ENCODE assay signal across 20 cellular contexts in genomic region chr6:124223596-124223995, GRCh38.
DNase-seq lines count a peak whose midpoint lies in the region; ATAC-seq, FAIRE-seq and TF ChIP-seq lines count a peak whose summit lies in the region.
"Had no signal": no experiment of that assay in that cellular context is flagged by ENCODE, and none has a peak within 500 bp of the region (broad histone marks: within the 10 kb centered on the region; RNA-seq: fewer than 3 reads in every experiment).

No MANE protein-coding gene starts in this region.

- no peak for FAIRE-seq in frontal cortex (lab: Jason Lieb, UNC)
- FAIRE-seq: TTC549 had no signal

- TF ChIP-seq CTCF in fibroblast of the aortic adventitia (IDR thresholded peaks at IDR 0.05; ENCODE audit: insufficient read depth, low read length), result no peak

- DNase-seq in HPDE6-E6E7 (ENCODE audit: extremely low spot score) (peak; percentile 13), astrocyte of the hippocampus (ENCODE audit: low read depth, low spot score) (peak; percentile 64), fibroblast of the aortic adventitia (ENCODE audit: low read depth) (peak; percentile 4), renal cortical epithelial cell (ENCODE audit: low read depth) (peak; percentile 77), frontal cortex (ENCODE audit: low spot score in 2 of 2) (no peak), C1 segment of cervical spinal cord (lab: John Stamatoyannopoulos, UW) (no peak)
- DNase-seq: activated CD4-positive, alpha-beta T cell treated with anti-CD3 and anti-CD28 coated beads, Interleukin-2, amount 50 U/mL, for 1 hour; activated naive CD4-positive, alpha-beta T cell treated with anti-CD3 and anti-CD28 coated beads, Interleukin-2, amount 50 U/mL, for 16 hours; cerebellar nuclear complex; heart right ventricle; MG63; mucosa of descending colon; NCI-H2029; NCI-H69; occipital lobe; stimulated activated CD4-positive, alpha-beta T cell treated with anti-CD3 and anti-CD28 coated beads, Interleukin-4, amount 100 ng/mL, for 1 hour; testis had no signal

- no peak overlapping the region for H3K4me3 ChIP-seq in fibroblast of the aortic adventitia (ENCODE audit: low read depth, low read length)
- H3K4me3 ChIP-seq: heart right ventricle, MG63, mucosa of descending colon, testis had no signal

- ATAC-seq in GM18870 (IDR thresholded peaks at IDR 0.05; ENCODE audit: unreplicated experiment) (no peak), GM18858 (IDR thresholded peaks at IDR 0.05; ENCODE audit: unreplicated experiment) (no peak)
- ATAC-seq: heart right ventricle, mucosa of descending colon had no signal

Comparison
In these comparisons a context has a peak if more than half of its experiments do, and no peak if none do; other contexts are left out.
1. DNase-seq: peak in HPDE6-E6E7 (single experiment), astrocyte of the hippocampus (single experiment), fibroblast of the aortic adventitia (single experiment) and renal cortical epithelial cell (single experiment); none in frontal cortex (0 of 2) and C1 segment of cervical spinal cord (0 of 14).